ENCODE assay signal across 8 cellular contexts in genomic region chr3:136196401-136197158, GRCh38.
DNase-seq lines count a peak whose midpoint lies in the region; ATAC-seq and TF ChIP-seq lines count a peak whose summit lies in the region.

No MANE protein-coding gene starts in this region.

- peak; percentile 69 for ATAC-seq in GM19035 (IDR thresholded peaks at IDR 0.05; ENCODE audit: unreplicated experiment)
- peak; percentile 61 for ATAC-seq in HG03342 (IDR thresholded peaks at IDR 0.05; ENCODE audit: unreplicated experiment)
- ATAC-seq in central memory CD8-positive, alpha-beta T cell (replicated peaks; ENCODE audit: extremely low read depth, poor library complexity, severe bottlenecking) = peak; percentile 59

- DNase-seq in AG10803 (ENCODE audit: low read depth) = peak; percentile 99
- peak; percentile 90 for DNase-seq in NCI-H345 treated with DMSO at 0.1 percent for 48 hours (lab: John Stamatoyannopoulos, UW; ENCODE audit: unreplicated experiment)
- peak; percentile 97 for DNase-seq in activated CD4-positive, CD25-positive, alpha-beta regulatory T cell treated with anti-CD3 and anti-CD28 coated beads, Interleukin-2, amount 50 U/mL, for 16 hours (ENCODE audit: low read depth, low spot score)
- DNase-seq in central memory CD8-positive, alpha-beta T cell (ENCODE audit: low spot score in 2 of 2) = peak; percentile 94 to 96
- DNase-seq in iris pigment epithelial cell (ENCODE audit: low read depth) = peak; percentile 99
- peak; percentile 100 for DNase-seq in stimulated activated CD4-positive, alpha-beta T cell treated with anti-CD3 and anti-CD28 coated beads, Interleukin-12 subunit alpha, Interleukin-12 subunit beta, amount 100 ng/mL, for 24 hours (ENCODE audit: low read depth in 2 of 2)

- peaks cover 45% of the 10 kb centered on the region for H3K36me3 Mint-ChIP-seq in central memory CD8-positive, alpha-beta T cell (ENCODE audit: insufficient read depth)

- H3K9me3 Mint-ChIP-seq in central memory CD8-positive, alpha-beta T cell = no peaks in the 10 kb centered on the region

- H3K4me3 ChIP-seq in AG10803 (ENCODE audit: low read length) = peak overlapping the region; percentile 94

- peak overlapping the region; percentile 99 for H3K27ac Mint-ChIP-seq in central memory CD8-positive, alpha-beta T cell (ENCODE audit: low read depth)

- no peak for TF ChIP-seq CTCF in AG10803 (conservative IDR thresholded peaks at IDR 0.05; ENCODE audit: low read length)

- peaks cover 52% of the 10 kb centered on the region for H3K4me1 Mint-ChIP-seq in central memory CD8-positive, alpha-beta T cell

- H3K27me3 Mint-ChIP-seq in central memory CD8-positive, alpha-beta T cell = no peaks in the 10 kb centered on the region

- peak overlapping the region; percentile 95 for H3K4me3 Mint-ChIP-seq in central memory CD8-positive, alpha-beta T cell

Comparison
In these comparisons a context has a peak if more than half of its experiments do, and no peak if none do; other contexts are left out.
1. Peak in every context shown above with its lines: DNase-seq, ATAC-seq and H3K4me3 ChIP-seq.